In the genomic region with DNA sequence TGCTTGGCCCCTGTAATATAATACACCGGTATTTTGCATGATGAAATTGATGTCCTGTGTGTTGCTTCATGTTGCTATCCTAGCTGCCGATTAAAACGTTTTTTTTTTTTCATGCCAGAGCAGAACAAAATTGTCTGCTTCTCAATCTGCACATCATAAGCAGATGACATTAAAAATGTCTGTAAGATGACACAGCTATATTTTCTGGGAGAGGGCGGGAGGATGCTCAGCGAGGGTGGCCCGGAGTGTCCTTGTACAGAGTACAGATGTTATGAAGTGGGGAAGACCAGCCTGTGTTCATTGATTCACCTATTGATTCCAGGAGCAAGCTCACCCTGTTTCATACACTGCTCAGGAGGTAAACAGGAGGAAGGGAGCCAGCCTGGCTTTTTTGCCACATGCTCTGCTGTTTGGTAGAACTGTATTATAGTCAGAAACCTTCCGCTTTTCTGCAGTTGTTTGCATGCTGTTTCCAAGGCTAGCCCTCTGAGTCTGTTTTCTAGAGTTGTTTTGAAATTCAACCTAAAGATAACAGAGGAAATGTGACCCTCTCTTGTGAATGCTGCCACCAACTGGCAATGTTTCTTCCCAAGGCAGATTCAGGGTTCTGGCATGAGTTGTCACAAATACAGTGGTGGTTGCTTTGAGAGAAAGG, we compare ENCODE assay signal across 8 cellular contexts. TPM values are rescaled to one million over a fixed set of nuclear protein-coding genes. Genes with fewer than 3 reads are reported as not detected.
DNase-seq lines count a peak whose midpoint lies in the region; ATAC-seq, FAIRE-seq and TF ChIP-seq lines count a peak whose summit lies in the region.

No MANE protein-coding gene starts in this region.

- H2AK5ac ChIP-seq in H1 (ENCODE audit: low read depth, low read length) = no peak overlapping the region

- no peaks in the 10 kb centered on the region for H3K79me2 ChIP-seq in H1 (ENCODE audit: control insufficient read depth in 1 of 2, insufficient read depth in 2 of 2, low read length in 2 of 2)

- H4K91ac ChIP-seq in H1 (replicated peaks; ENCODE audit: insufficient read length, low read length) = no peak overlapping the region

- H4K8ac ChIP-seq in H1 (ENCODE audit: extremely low read depth, insufficient read depth, low read length) = no peak overlapping the region

- TF ChIP-seq POLR2A in H1 (IDR thresholded peaks at IDR 0.05; ENCODE audit: control extremely low read depth in 1 of 2, low read depth in 2 of 2, low read length in 2 of 2) = no peak

- peak overlapping the region in 1 of 4 experiments; percentile 13; a peak in 1 of 7 replicates for H3K9ac ChIP-seq in H1 (replicated peaks in 1 of 4; ENCODE audit: extremely low read depth in 1 of 4, low read depth in 3 of 4, low read length in 3 of 4)

- no peak overlapping the region for H3K56ac ChIP-seq in H1 (replicated peaks; ENCODE audit: insufficient read length, low read depth, low read length)

- no peak for TF ChIP-seq EP300 in H1 (IDR thresholded peaks at IDR 0.05; ENCODE audit: borderline replicate concordance in 1 of 2, low read depth in 2 of 2, low read length in 2 of 2)

- 0 out of 4 replicates have a peak overlapping the region, but pooled peaks of 1 of the 2 experiments have one; percentile 30 for H3K4me2 ChIP-seq in H1 (ENCODE audit: insufficient read depth in 1 of 2, low read depth in 2 of 2, low read length in 2 of 2)

- no peak overlapping the region for H3K4ac ChIP-seq in H1 (replicated peaks; ENCODE audit: insufficient read length, low read depth, low read length)

- DNase-seq in NCI-H1417 (lab: John Stamatoyannopoulos, UW) = peak; percentile 30 to 79 (median 76)
- no peak for DNase-seq in NCI-H1417 treated with DMSO at 0.1 percent for 48 hours (lab: John Stamatoyannopoulos, UW)
- DNase-seq in LoVo (ENCODE audit: low spot score) = peak; percentile 49
- peak; percentile 82 to 88 for DNase-seq in SHP77 (lab: John Stamatoyannopoulos, UW)
- DNase-seq in H1 (ENCODE audit: low read depth in 1 of 2, low spot score in 2 of 2) = no peak
- DNase-seq in putamen (ENCODE audit: low spot score) = peak; percentile 56
- no peak for DNase-seq in tibial artery

- H2BK15ac ChIP-seq in H1 (ENCODE audit: low read length) = no peak overlapping the region

- CTCF ChIA-PET in H1 (lab: Charles Lee; ENCODE audit: partially characterized antibody) = interaction anchor here (0.6 to 2.8 kb wide), 7 partner anchors 13 to 854 kb away, joined by 3 to 8 read pairs (median 3); no protein-coding TSS in a partner anchor

- H3K4me3 ChIP-seq in H1 (ENCODE audit: extremely low read depth in 1 of 4, insufficient read depth in 2 of 4, low read depth in 3 of 4, low read length in 4 of 4) (no peak overlapping the region), tibial artery (no peak overlapping the region)

- no peaks in the 10 kb centered on the region for H3K23me2 ChIP-seq in H1 (ENCODE audit: low read depth, low read length)

- H3K36me3 ChIP-seq in H1 (ENCODE audit: control insufficient read depth in 2 of 4, insufficient read depth in 4 of 4, low read length in 3 of 4) = no peaks in the 10 kb centered on the region
- H3K36me3 ChIP-seq in tibial artery = no peaks in the 10 kb centered on the region

- H3K23ac ChIP-seq in H1 (ENCODE audit: insufficient read length) = no peak overlapping the region

- H3K27me3 ChIP-seq in H1 (replicated peaks in 1 of 4; ENCODE audit: control insufficient read depth in 3 of 4, extremely low read depth in 1 of 4, insufficient read depth in 3 of 4, low read length in 3 of 4) (no peaks in the 10 kb centered on the region), tibial artery (no peaks in the 10 kb centered on the region)

- H3K27ac ChIP-seq in H1 (ENCODE audit: low read depth, low read length) (no peak overlapping the region), tibial artery (peak overlapping the region in 1 of 2 donors; percentile 18)

- TF ChIP-seq RAD21 in H1 (IDR thresholded peaks at IDR 0.05 in 1 of 2, conservative IDR thresholded peaks at IDR 0.05 in 1 of 2; ENCODE audit: low read depth in 2 of 2, low read length in 2 of 2) = peak; percentile 60 to 66

- no peak overlapping the region for H4K5ac ChIP-seq in H1 (ENCODE audit: insufficient read length, low read depth, low read length)

- no peak overlapping the region for H2BK12ac ChIP-seq in H1 (ENCODE audit: low read depth, low read length)

- no peak overlapping the region for H3K18ac ChIP-seq in H1 (ENCODE audit: extremely low read depth, low read length)

- H3K9me3 ChIP-seq in H1 (ENCODE audit: insufficient read depth in 2 of 2, low read depth in 1 of 2, low read length in 1 of 2) (no peaks in the 10 kb centered on the region), tibial artery (no peaks in the 10 kb centered on the region)

- H3K79me1 ChIP-seq in H1 (ENCODE audit: low read depth, low read length) = no peaks in the 10 kb centered on the region; the same call in 1 of the 2 replicates

- no peak for ATAC-seq in HG03571 (IDR thresholded peaks at IDR 0.05; ENCODE audit: unreplicated experiment)

- no peak overlapping the region for H3K14ac ChIP-seq in H1 (ENCODE audit: insufficient read length)

- H2BK5ac ChIP-seq in H1 (ENCODE audit: low read depth, low read length) = no peak overlapping the region

- H3K4me1 ChIP-seq in H1 (replicated peaks in 1 of 4; ENCODE audit: control insufficient read depth in 3 of 4, insufficient read depth in 4 of 4, low read length in 3 of 4) = peaks cover 0 to 4% (median 4%) of the 10 kb centered on the region in 4 experiments; a peak in 4 of 7 replicates
- H3K4me1 ChIP-seq in tibial artery = peaks cover 0 to 39% (median 16%) of the 10 kb centered on the region in 4 donors

- H2BK120ac ChIP-seq in H1 (replicated peaks; ENCODE audit: low read depth, low read length) = no peak overlapping the region

- WGBS in H1 (ENCODE audit: extremely low coverage in 1 of 2, insufficient coverage in 1 of 2, insufficient read length in 1 of 2, insufficient replicate concordance in 2 of 2, low coverage in 1 of 2, low lambda C conversion rate in 2 of 2, missing lambda C conversion rate in 1 of 2), 2 experiments = 59% methylated on average over 7 of the region's 7 CpGs; no CpG with 5 or more reads in 1 of the 2 experiments

- 0 out of 2 replicates have a peak overlapping the region, but pooled peaks have one; percentile 21 for H2AFZ ChIP-seq in H1 (ENCODE audit: low read length)

- no peak overlapping the region for H2BK20ac ChIP-seq in H1 (ENCODE audit: low read length)

- TF ChIP-seq CTCF in H1 (IDR thresholded peaks at IDR 0.05; ENCODE audit: control extremely low read depth in 1 of 3, insufficient read depth in 1 of 3, low read depth in 1 of 3, low read length in 3 of 3) (peak in 2 of 3 experiments; percentile 46 to 65; a peak in 3 of 4 replicates), tibial artery (IDR thresholded peaks at IDR 0.05) (no peak)

- POLR2A ChIA-PET in H1 (lab: Charles Lee; ENCODE audit: partially characterized antibody) = interaction anchor here (0.7 kb wide), 1 partner anchor 608 kb away, joined by 3 read pairs; no protein-coding TSS in a partner anchor

- FAIRE-seq in H1 (lab: Jason Lieb, UNC) = peak; percentile 86

- H4K20me1 ChIP-seq in H1 (replicated peaks in 1 of 2; ENCODE audit: control insufficient read depth in 1 of 2, insufficient read depth in 2 of 2, low read length in 2 of 2) = no peaks in the 10 kb centered on the region

- intact Hi-C loops in tibial artery (cut with DNase I; ENCODE audit: low total_unique reads) = no loop called here

TF ChIP-seq in H1, 55 proteins besides CTCF, POLR2A, EP300 and RAD21 (continues in another document):
- TF ChIP-seq BRCA1 (IDR thresholded peaks at IDR 0.05; ENCODE audit: low read depth, low read length) = no peak
- no peak for TF ChIP-seq TBP (IDR thresholded peaks at IDR 0.05; ENCODE audit: low read depth, low read length)
- no peak for TF ChIP-seq CBX8 (IDR thresholded peaks at IDR 0.05; ENCODE audit: borderline replicate concordance, low read depth, low read length)
- TF ChIP-seq JUND (IDR thresholded peaks at IDR 0.05; ENCODE audit: low read length) = no peak
- no peak for TF ChIP-seq TCF12 (IDR thresholded peaks at IDR 0.05; ENCODE audit: low read depth, low read length)
- no peak for TF ChIP-seq POLR2AphosphoS5 (IDR thresholded peaks at IDR 0.05; ENCODE audit: low read depth, low read length)
- TF ChIP-seq YY1 (IDR thresholded peaks at IDR 0.05; ENCODE audit: low read depth, low read length) = no peak
- TF ChIP-seq NRF1 (IDR thresholded peaks at IDR 0.05; ENCODE audit: low read depth, low read length) = no peak

RNA-seq across cellular contexts. Expression of a gene that starts 4.7 kb away (rescaled TPM):
- total RNA-seq in H1 (2021; fragmentation: NEBNext Ultra II Directional; extraction: Animal tissue kit (Norgen Biotek cat#: 25700)) = 16.7 and 17.0 TPM in 2 replicates
- polyA plus RNA-seq in H1 (2011; rRNA removed) = 2.6 and 3.8 TPM in 2 replicates
- polyA plus RNA-seq in H1 (2011; cell fraction: cytosol; rRNA removed) = 2.7 TPM
- polyA plus RNA-seq in H1 (2011; cell fraction: nucleus; rRNA removed) = 5.0 TPM
- 4.8 to 6.0 TPM (median 5.3 TPM) in 4 replicates for polyA plus RNA-seq in H1 (2012, experiment 1 of 2)
- 3.8 TPM for polyA plus RNA-seq in H1 (2012, experiment 2 of 2)
- polyA plus RNA-seq in H1 (2013, experiment 1 of 2) = 5.1 TPM
- polyA plus RNA-seq in H1 (2013, experiment 2 of 2) = 5.3 TPM
- 1.7 and 2.3 TPM in 2 replicates for polyA minus RNA-seq in H1 (2011; rRNA and poly(A)+ RNA removed)
- 8.1 TPM for polyA minus RNA-seq in H1 (2011; cell fraction: cytosol; rRNA and poly(A)+ RNA removed)
- 15.0 TPM for polyA minus RNA-seq in H1 (2011; cell fraction: nucleus; rRNA and poly(A)+ RNA removed)

Comparison
In these comparisons a context has a peak if more than half of its experiments do, and no peak if none do; other contexts are left out.
1. DNase-seq: peak in NCI-H1417 (3 of 3), LoVo (single experiment), SHP77 (2 of 2) and putamen (single experiment); none in NCI-H1417 treated with DMSO at 0.1 percent for 48 hours (single experiment), H1 (0 of 2) and tibial artery (0 of 2).
2. CTCF ChIP-seq: peak in H1 (2 of 3); none in tibial artery (0 of 2).